Comparison of ENCODE assay signal across 18 cellular contexts in genomic region chr7:130196476-130196875, GRCh38. TPM values are rescaled to one million over a fixed set of nuclear protein-coding genes. Genes with fewer than 3 reads are reported as not detected.
DNase-seq lines count a peak whose midpoint lies in the region; ATAC-seq lines count a peak whose summit lies in the region.
"Had no signal": no experiment of that assay in that cellular context is flagged by ENCODE, and none has a peak within 500 bp of the region (broad histone marks: within the 10 kb centered on the region; RNA-seq: fewer than 3 reads in every experiment).

No MANE protein-coding gene starts in this region.

- H3K4me3 Mint-ChIP-seq in activated naive CD4-positive, alpha-beta T cell treated with anti-CD3 and anti-CD28 coated beads, Interleukin-2, amount 50 U/mL, for 24 hours, result no peak overlapping the region
- H3K4me3 Mint-ChIP-seq in activated naive CD4-positive, alpha-beta T cell treated with anti-CD3 and anti-CD28 coated beads for 36 hours, result no peak overlapping the region
- no peak overlapping the region for H3K4me3 Mint-ChIP-seq in stimulated activated effector memory CD8-positive, alpha-beta T cell treated with anti-CD3 and anti-CD28 coated beads, Interleukin-12 subunit alpha, Interleukin-12 subunit beta, amount 100 ng/mL, for 72 hours
- H3K4me3 Mint-ChIP-seq: B cell; CD4-positive, alpha-beta T cell; CD8-positive, alpha-beta T cell had no signal

- H3K9me3 Mint-ChIP-seq in activated naive CD4-positive, alpha-beta T cell treated with anti-CD3 and anti-CD28 coated beads, Interleukin-2, amount 50 U/mL, for 24 hours, result no peaks in the 10 kb centered on the region
- no peaks in the 10 kb centered on the region for H3K9me3 Mint-ChIP-seq in activated naive CD4-positive, alpha-beta T cell treated with anti-CD3 and anti-CD28 coated beads for 36 hours
- H3K9me3 Mint-ChIP-seq in stimulated activated effector memory CD8-positive, alpha-beta T cell treated with anti-CD3 and anti-CD28 coated beads, Interleukin-12 subunit alpha, Interleukin-12 subunit beta, amount 100 ng/mL, for 72 hours, result no peaks in the 10 kb centered on the region
- H3K9me3 Mint-ChIP-seq: CD4-positive, alpha-beta T cell; CD8-positive, alpha-beta T cell had no signal

- H3K27ac Mint-ChIP-seq in activated naive CD4-positive, alpha-beta T cell treated with anti-CD3 and anti-CD28 coated beads, Interleukin-2, amount 50 U/mL, for 24 hours, result peak overlapping the region; percentile 30
- H3K27ac Mint-ChIP-seq in activated naive CD4-positive, alpha-beta T cell treated with anti-CD3 and anti-CD28 coated beads for 36 hours, result no peak overlapping the region
- H3K27ac Mint-ChIP-seq in stimulated activated effector memory CD8-positive, alpha-beta T cell treated with anti-CD3 and anti-CD28 coated beads, Interleukin-12 subunit alpha, Interleukin-12 subunit beta, amount 100 ng/mL, for 72 hours, result peak overlapping the region; percentile 40
- H3K27ac Mint-ChIP-seq: B cell; CD4-positive, alpha-beta T cell; CD8-positive, alpha-beta T cell had no signal

- CTCF ChIA-PET in activated naive CD4-positive, alpha-beta T cell treated with anti-CD3 and anti-CD28 coated beads for 36 hours (lab: Charles Lee), result no interaction called here

- peaks cover 18% of the 10 kb centered on the region for H3K4me1 Mint-ChIP-seq in activated naive CD4-positive, alpha-beta T cell treated with anti-CD3 and anti-CD28 coated beads, Interleukin-2, amount 50 U/mL, for 24 hours
- H3K4me1 Mint-ChIP-seq in activated naive CD4-positive, alpha-beta T cell treated with anti-CD3 and anti-CD28 coated beads for 36 hours (ENCODE audit: low read depth), result peaks cover 4% of the 10 kb centered on the region
- peaks cover 21% of the 10 kb centered on the region for H3K4me1 Mint-ChIP-seq in stimulated activated effector memory CD8-positive, alpha-beta T cell treated with anti-CD3 and anti-CD28 coated beads, Interleukin-12 subunit alpha, Interleukin-12 subunit beta, amount 100 ng/mL, for 72 hours
- H3K4me1 Mint-ChIP-seq: B cell had no signal

- DNase-seq in NCI-H2227 (lab: John Stamatoyannopoulos, UW; ENCODE audit: unreplicated experiment) (peak; percentile 15), NCI-H2227 treated with DMSO at 0.1 percent for 48 hours (lab: John Stamatoyannopoulos, UW) (no peak), NCI-H69 (lab: John Stamatoyannopoulos, UW) (peak; percentile 13), NCI-H510A treated with DMSO at 0.1 percent for 48 hours (lab: John Stamatoyannopoulos, UW) (no peak)
- no peak for DNase-seq in activated naive CD4-positive, alpha-beta T cell treated with anti-CD3 and anti-CD28 coated beads for 36 hours
- no peak for DNase-seq in stimulated activated effector memory CD8-positive, alpha-beta T cell treated with anti-CD3 and anti-CD28 coated beads, Interleukin-12 subunit alpha, Interleukin-12 subunit beta, amount 100 ng/mL, for 72 hours (ENCODE audit: low spot score in 2 of 2)
- DNase-seq in activated CD4-positive, alpha-beta T cell treated with anti-CD3 and anti-CD28 coated beads for 48 hours, result no peak
- DNase-seq: AML-193; Caco-2; Calu3; CD4-positive, alpha-beta T cell; CD8-positive, alpha-beta T cell; DMS79 treated with DMSO at 0.1 percent for 48 hours; GF-D8 had no signal

- H3K36me3 Mint-ChIP-seq in activated naive CD4-positive, alpha-beta T cell treated with anti-CD3 and anti-CD28 coated beads, Interleukin-2, amount 50 U/mL, for 24 hours, result peaks cover 18% of the 10 kb centered on the region
- peaks cover 44% of the 10 kb centered on the region for H3K36me3 Mint-ChIP-seq in activated naive CD4-positive, alpha-beta T cell treated with anti-CD3 and anti-CD28 coated beads for 36 hours (ENCODE audit: low read depth)
- peaks cover 97% of the 10 kb centered on the region for H3K36me3 Mint-ChIP-seq in stimulated activated effector memory CD8-positive, alpha-beta T cell treated with anti-CD3 and anti-CD28 coated beads, Interleukin-12 subunit alpha, Interleukin-12 subunit beta, amount 100 ng/mL, for 72 hours

- H3K27me3 Mint-ChIP-seq in activated naive CD4-positive, alpha-beta T cell treated with anti-CD3 and anti-CD28 coated beads, Interleukin-2, amount 50 U/mL, for 24 hours, result no peaks in the 10 kb centered on the region
- H3K27me3 Mint-ChIP-seq in activated naive CD4-positive, alpha-beta T cell treated with anti-CD3 and anti-CD28 coated beads for 36 hours (ENCODE audit: low read depth), result no peaks in the 10 kb centered on the region
- H3K27me3 Mint-ChIP-seq: B cell; CD4-positive, alpha-beta T cell had no signal

- no peak for ATAC-seq in stimulated activated effector memory CD8-positive, alpha-beta T cell treated with anti-CD3 and anti-CD28 coated beads, Interleukin-12 subunit alpha, Interleukin-12 subunit beta, amount 100 ng/mL, for 72 hours
- ATAC-seq: A549; CD8-positive, alpha-beta T cell had no signal

- intact Hi-C loops in activated naive CD4-positive, alpha-beta T cell treated with anti-CD3 and anti-CD28 coated beads for 36 hours (cut with micrococcal nuclease), result no loop called here

RNA-seq across cellular contexts. Expression of gene TMEM209, which starts 8.7 kb away (rescaled TPM):
- total RNA-seq in activated naive CD4-positive, alpha-beta T cell treated with anti-CD3 and anti-CD28 coated beads for 36 hours, result 10 to 100 TPM; 36.0 to 37.3 TPM

RNA-seq across cellular contexts. Expression of gene SSMEM1, which starts 11.2 kb away (rescaled TPM):
- not detected for total RNA-seq in activated naive CD4-positive, alpha-beta T cell treated with anti-CD3 and anti-CD28 coated beads for 36 hours
- total RNA-seq: A172; B cell; Caco-2; Calu3; CD4-positive, alpha-beta T cell; CD8-positive, alpha-beta T cell had no signal

Comparison
In these comparisons a context has a peak if more than half of its experiments do, and no peak if none do; other contexts are left out.
1. DNase-seq: peak in NCI-H2227 (single experiment) and NCI-H69 (single experiment); none in NCI-H2227 treated with DMSO at 0.1 percent for 48 hours (single experiment), activated naive CD4-positive, alpha-beta T cell treated with anti-CD3 and anti-CD28 coated beads for 36 hours (single experiment), stimulated activated effector memory CD8-positive, alpha-beta T cell treated with anti-CD3 and anti-CD28 coated beads, Interleukin-12 subunit alpha, Interleukin-12 subunit beta, amount 100 ng/mL, for 72 hours (0 of 2), NCI-H510A treated with DMSO at 0.1 percent for 48 hours (single experiment) and activated CD4-positive, alpha-beta T cell treated with anti-CD3 and anti-CD28 coated beads for 48 hours (single experiment).